ENCODE assay signal across 1 cellular context in genomic region chr7:150567846-150568245, GRCh38.
TF ChIP-seq lines count a peak whose summit lies in the region.

No MANE protein-coding gene starts in this region.

TF ChIP-seq in GM23338, 12 proteins besides CTCF, POLR2A, EP300 and RAD21 (continued from another document):
- no peak for TF ChIP-seq ZNF462 (CRISPR knock-in tag; IDR thresholded peaks at IDR 0.05)
- TF ChIP-seq JUNB (IDR thresholded peaks at IDR 0.05; ENCODE audit: unreplicated experiment), result no peak
- TF ChIP-seq EZH2phosphoT487 (IDR thresholded peaks at IDR 0.05; ENCODE audit: unreplicated experiment), result no peak
- TF ChIP-seq ZNF114 (CRISPR knock-in tag; IDR thresholded peaks at IDR 0.05), result no peak
- TF ChIP-seq STAT1 (IDR thresholded peaks at IDR 0.05; ENCODE audit: unreplicated experiment), result no peak
- TF ChIP-seq NANOG (IDR thresholded peaks at IDR 0.05; ENCODE audit: borderline replicate concordance), result no peak
- TF ChIP-seq CREB1 (CRISPR knock-in tag; IDR thresholded peaks at IDR 0.05; ENCODE audit: low read depth), result no peak
